In genomic region chr4:172352351-172352750, GRCh38 we compare ENCODE assay signal across 23 cellular contexts.
"Had no signal": no experiment of that assay in that cellular context is flagged by ENCODE, and none has a peak within 500 bp of the region (broad histone marks: within the 10 kb centered on the region; RNA-seq: fewer than 3 reads in every experiment).

No MANE protein-coding gene starts in this region.

- DNase-seq: activated CD4-positive, alpha-beta T cell treated with anti-CD3 and anti-CD28 coated beads for 48 hours; activated CD4-positive, alpha-beta T cell treated with anti-CD3 and anti-CD28 coated beads, Interleukin-2, amount 50 U/mL, for 4 hours; activated CD4-positive, CD25-positive, alpha-beta regulatory T cell treated with anti-CD3 and anti-CD28 coated beads, Interleukin-2, amount 50 U/mL, for 72 hours; activated CD8-positive, alpha-beta memory T cell treated with anti-CD3 and anti-CD28 coated beads, Interleukin-2, amount 50 U/mL, for 48 hours; activated CD8-positive, alpha-beta T cell treated with anti-CD3 and anti-CD28 coated beads, Interleukin-2, amount 10 ng/mL, durations not matched to agents 7 days and 5 days; activated naive CD4-positive, alpha-beta T cell treated with anti-CD3 and anti-CD28 coated beads, Interleukin-2, amount 50 U/mL, for 16 hours; activated naive CD8-positive, alpha-beta T cell treated with anti-CD3 and anti-CD28 coated beads, Interleukin-2, amount 10 ng/mL, durations not matched to agents 7 days and 5 days; activated T-cell treated with anti-CD3 and anti-CD28 coated beads, Interleukin-2, amount 50 U/mL, for 1 hour; brain microvascular endothelial cell; cerebellar nuclear complex; NCI-H1048; NCI-H146; NCI-H187 treated with DMSO at 0.1 percent for 48 hours; NCI-H2171; NCI-H2227 treated with DMSO at 0.1 percent for 48 hours; NCI-H526; NCI-H774; NK-92 treated with Interleukin-12 subunit alpha and Interleukin-12 subunit beta, amount 100 ng/mL, for 24 hours; PC-3; SHP77 had no signal

- ATAC-seq: activated CD8-positive, alpha-beta T cell treated with anti-CD3 and anti-CD28 coated beads, Interleukin-2, amount 10 ng/mL, durations not matched to agents 7 days and 5 days; PC-3 had no signal

- H3K4me3 ChIP-seq: ascending aorta had no signal

- H3K27me3 Mint-ChIP-seq: activated naive CD8-positive, alpha-beta T cell treated with anti-CD3 and anti-CD28 coated beads, Interleukin-2, amount 10 ng/mL, durations not matched to agents 7 days and 5 days had no signal

- H3K27me3 ChIP-seq: ascending aorta, brain microvascular endothelial cell had no signal

- H3K36me3 ChIP-seq: ascending aorta, brain microvascular endothelial cell had no signal

- H3K4me3 Mint-ChIP-seq: activated CD8-positive, alpha-beta T cell treated with anti-CD3 and anti-CD28 coated beads, Interleukin-2, amount 10 ng/mL, durations not matched to agents 7 days and 5 days; activated naive CD8-positive, alpha-beta T cell treated with anti-CD3 and anti-CD28 coated beads, Interleukin-2, amount 10 ng/mL, durations not matched to agents 7 days and 5 days; T-helper 1 cell treated with Interleukin-12 subunit alpha and Interleukin-12 subunit beta and Interleukin-4 antibody, amounts not matched to agents 30 μg/mL and 1 μg/mL, for 36 hours; WTC11 had no signal

- H3K9me3 Mint-ChIP-seq: activated naive CD8-positive, alpha-beta T cell treated with anti-CD3 and anti-CD28 coated beads, Interleukin-2, amount 10 ng/mL, durations not matched to agents 7 days and 5 days; T-helper 1 cell treated with Interleukin-12 subunit alpha and Interleukin-12 subunit beta and Interleukin-4 antibody, amounts not matched to agents 30 μg/mL and 1 μg/mL, for 36 hours; WTC11 had no signal

- H3K4me1 Mint-ChIP-seq: activated naive CD8-positive, alpha-beta T cell treated with anti-CD3 and anti-CD28 coated beads, Interleukin-2, amount 10 ng/mL, durations not matched to agents 7 days and 5 days had no signal

- H3K36me3 Mint-ChIP-seq: activated naive CD8-positive, alpha-beta T cell treated with anti-CD3 and anti-CD28 coated beads, Interleukin-2, amount 10 ng/mL, durations not matched to agents 7 days and 5 days; WTC11 had no signal

- H3K27ac ChIP-seq: ascending aorta, brain microvascular endothelial cell had no signal

- H3K27ac Mint-ChIP-seq: activated CD8-positive, alpha-beta T cell treated with anti-CD3 and anti-CD28 coated beads, Interleukin-2, amount 10 ng/mL, durations not matched to agents 7 days and 5 days; activated naive CD8-positive, alpha-beta T cell treated with anti-CD3 and anti-CD28 coated beads, Interleukin-2, amount 10 ng/mL, durations not matched to agents 7 days and 5 days; T-helper 1 cell treated with Interleukin-12 subunit alpha and Interleukin-12 subunit beta and Interleukin-4 antibody, amounts not matched to agents 30 μg/mL and 1 μg/mL, for 36 hours; WTC11 had no signal

- H3K9me3 ChIP-seq: ascending aorta had no signal

- H3K4me1 ChIP-seq: ascending aorta had no signal
